17 cellular contexts compared by ENCODE assay signal in genomic region chr4:85864806-85865205, GRCh38.
DNase-seq lines count a peak whose midpoint lies in the region; FAIRE-seq and TF ChIP-seq lines count a peak whose summit lies in the region.
"Had no signal": no experiment of that assay in that cellular context is flagged by ENCODE, and none has a peak within 500 bp of the region (broad histone marks: within the 10 kb centered on the region; RNA-seq: fewer than 3 reads in every experiment).

No MANE protein-coding gene starts in this region.

- no peaks in the 10 kb centered on the region for H3K9me3 ChIP-seq in A673 (ENCODE audit: low read depth, low read length, poor library complexity, severe bottlenecking)
- H3K9me3 ChIP-seq: Caco-2 had no signal

- no peak overlapping the region for H3K27ac ChIP-seq in A673 (ENCODE audit: low read depth, low read length, poor library complexity, severe bottlenecking)
- H3K27ac ChIP-seq: C4-2B, HL-60 had no signal

- TF ChIP-seq POLR2A in GM12891 (IDR thresholded peaks at IDR 0.05; ENCODE audit: low read depth, low read length) = no peak

- H3K4me3 ChIP-seq in A673 (ENCODE audit: low read depth, low read length, poor library complexity, severe bottlenecking) = no peak overlapping the region

- H3K27me3 ChIP-seq in A673 (replicated peaks; ENCODE audit: insufficient read depth, low read depth, low read length, poor library complexity) = no peaks in the 10 kb centered on the region

- H3K4me1 ChIP-seq in A673 (ENCODE audit: insufficient read depth, low read length, poor library complexity, severe bottlenecking) = no peaks in the 10 kb centered on the region
- H3K4me1 ChIP-seq: Caco-2 had no signal

- intact Hi-C loops in A673 (cut with micrococcal nuclease; ENCODE audit: unreplicated experiment) = no loop called here

- peak; percentile 12 for DNase-seq in A673 (ENCODE audit: low spot score)
- DNase-seq in EH (ENCODE audit: low read depth) = peak; percentile 64
- DNase-seq in fibroblast of gingiva (ENCODE audit: low read depth) = peak; percentile 45
- no peak for DNase-seq in inferior parietal cortex (ENCODE audit: extremely low spot score)
- DNase-seq in GM12891 (ENCODE audit: insufficient read length, low spot score) = no peak
- DNase-seq in glomerular visceral epithelial cell (ENCODE audit: extremely low spot score) = no peak
- DNase-seq: AML-193; Caco-2; CD4-positive, alpha-beta T cell; GDM1; HCEC 1CT had no signal

- H3K36me3 ChIP-seq in A673 (ENCODE audit: insufficient read depth, low read length, poor library complexity, severe bottlenecking) = no peaks in the 10 kb centered on the region

- POLR2A ChIA-PET in A673 (lab: Charles Lee; ENCODE audit: low non-redundant PET) = no interaction called here

- CTCF ChIA-PET in A673 (lab: Charles Lee) = no interaction called here

- no TSS peak for BruUV-seq in A673 (replicated peaks; lab: Mats Ljungman, UMichigan)

- TF ChIP-seq CTCF in A673 (conservative IDR thresholded peaks at IDR 0.05; ENCODE audit: low read depth, low read length) = no peak

- FAIRE-seq in islet of Langerhans (lab: Jason Lieb, UNC) = peak; percentile 17
- FAIRE-seq in GM12891 (lab: Jason Lieb, UNC) = no peak
- FAIRE-seq: D721Med, GM19239, H1 had no signal

TF ChIP-seq in GM12891, 5 proteins besides CTCF, POLR2A, EP300 and RAD21:
- TF ChIP-seq SPI1 (IDR thresholded peaks at IDR 0.05; ENCODE audit: low read depth, low read length) (no peak), TAF1 (IDR thresholded peaks at IDR 0.05; ENCODE audit: low read depth, low read length) (no peak), POLR2AphosphoS5 (IDR thresholded peaks at IDR 0.05; ENCODE audit: low read depth, low read length) (no peak)

Comparison
In these comparisons a context has a peak if more than half of its experiments do, and no peak if none do; other contexts are left out.
1. DNase-seq: peak in A673 (single experiment), EH (single experiment) and fibroblast of gingiva (single experiment); none in inferior parietal cortex (single experiment), GM12891 (single experiment) and glomerular visceral epithelial cell (single experiment).